ENCODE assay signal across 19 cellular contexts in genomic region chr2:30541680-30542079, GRCh38.
DNase-seq lines count a peak whose midpoint lies in the region; ATAC-seq, FAIRE-seq and TF ChIP-seq lines count a peak whose summit lies in the region.
"Had no signal": no experiment of that assay in that cellular context is flagged by ENCODE, and none has a peak within 500 bp of the region (broad histone marks: within the 10 kb centered on the region; RNA-seq: fewer than 3 reads in every experiment).

No MANE protein-coding gene starts in this region.

- H3K79me2 ChIP-seq in KMS-11 (ENCODE audit: insufficient read depth, low read depth) = no peaks in the 10 kb centered on the region
- H3K79me2 ChIP-seq in GM12878 (ENCODE audit: control insufficient read depth, insufficient read depth, low read length) = no peaks in the 10 kb centered on the region

- FAIRE-seq in GM12878 (lab: Jason Lieb, UNC) = peak; percentile 81
- FAIRE-seq: HTR-8/SVneo had no signal

- peak overlapping the region; percentile 33; the same call in 1 of the 2 replicates for H3K4me2 ChIP-seq in KMS-11
- H3K4me2 ChIP-seq in GM12878 (ENCODE audit: control insufficient read depth, insufficient read depth) = no peak overlapping the region

- WGBS in GM12878 (ENCODE audit: insufficient coverage, insufficient replicate concordance, low lambda C conversion rate, missing lambda C conversion rate) = 100% methylated on average over 1 of the region's 1 CpG
- 93 to 100% methylated on average over 1 of the region's 1 CpG for WGBS in body of pancreas, 2 donors

- intact Hi-C loops in GM12878 (cut with micrococcal nuclease; ENCODE audit: unreplicated experiment) (no loop called here), body of pancreas (cut with DNase I) (no loop called here)

- H3K36me3 ChIP-seq in KMS-11 (ENCODE audit: insufficient read depth) (0 out of 2 replicates have a peak, but pooled peaks cover 5% of the 10 kb centered on the region), GM12878 (ENCODE audit: control insufficient read depth in 2 of 2, insufficient read depth in 2 of 2, low read length in 1 of 2) (no peaks in the 10 kb centered on the region; a peak in 1 of 4 replicates), body of pancreas (replicated peaks in 1 of 2; ENCODE audit: insufficient read depth in 1 of 2, low read depth in 2 of 2) (no peaks in the 10 kb centered on the region)

- H3K4me1 ChIP-seq in KMS-11 (ENCODE audit: low read depth, poor library complexity, severe bottlenecking) = peaks cover 21% of the 10 kb centered on the region
- no peaks in the 10 kb centered on the region for H3K4me1 ChIP-seq in GM12878 (ENCODE audit: control insufficient read depth, insufficient read depth, low read length)
- no peaks in the 10 kb centered on the region for H3K4me1 ChIP-seq in body of pancreas

- no peaks in the 10 kb centered on the region for H3K27me3 ChIP-seq in KMS-11 (ENCODE audit: insufficient read depth, low read depth)
- H3K27me3 ChIP-seq in GM12878 (replicated peaks in 1 of 2; ENCODE audit: control insufficient read depth in 2 of 2, insufficient read depth in 2 of 2, low read length in 1 of 2) = no peaks in the 10 kb centered on the region
- no peaks in the 10 kb centered on the region for H3K27me3 ChIP-seq in body of pancreas

- no TSS peak for BruUV-seq in GM12878 (replicated peaks; lab: Mats Ljungman, UMichigan)

- in situ Hi-C loops in GM12878 (cut with MboI) = no loop called here

- TF ChIP-seq RAD21 in GM12878 (IDR thresholded peaks at IDR 0.05; ENCODE audit: insufficient read depth, low read depth, low read length) = no peak

- no peak overlapping the region for H3K4me3 Mint-ChIP-seq in activated naive CD4-positive, alpha-beta T cell treated with anti-CD3 and anti-CD28 coated beads, Interleukin-2, amount 50 U/mL, for 24 hours
- no peak overlapping the region for H3K4me3 Mint-ChIP-seq in nephron progenitor cell
- H3K4me3 Mint-ChIP-seq: IgD-negative memory B cell had no signal

- no peak for TF ChIP-seq EP300 in GM12878 (IDR thresholded peaks at IDR 0.05; ENCODE audit: borderline replicate concordance in 1 of 2, control insufficient read depth in 1 of 2, low read depth in 2 of 2, low read length in 2 of 2)

- H4K20me1 ChIP-seq in KMS-11 (ENCODE audit: insufficient read depth) = no peaks in the 10 kb centered on the region
- H4K20me1 ChIP-seq in GM12878 (ENCODE audit: control insufficient read depth, insufficient read depth) = no peaks in the 10 kb centered on the region

- POLR2A ChIA-PET in GM12878 (lab: Charles Lee) = interaction anchor here (0.6 to 0.8 kb wide), 2 partner anchors 58 to 191 kb away, joined by 3 read pairs; no protein-coding TSS in a partner anchor

- SMC1A ChIA-PET in GM12878 (lab: Charles Lee; ENCODE audit: uncharacterized antibody, unreplicated experiment) = interaction anchor here (1.0 to 1.7 kb wide), 3 partner anchors 19 to 35 kb away, joined by 3 to 5 read pairs (median 4); no protein-coding TSS in a partner anchor

- RAD21 ChIA-PET in GM12878 (lab: Charles Lee; ENCODE audit: unreplicated experiment) = interaction anchor here (1.2 kb wide), 1 partner anchor 38 kb away, joined by 3 read pairs; no protein-coding TSS in a partner anchor

- H3K27me3 Mint-ChIP-seq in activated naive CD4-positive, alpha-beta T cell treated with anti-CD3 and anti-CD28 coated beads, Interleukin-2, amount 50 U/mL, for 24 hours = no peaks in the 10 kb centered on the region
- no peaks in the 10 kb centered on the region for H3K27me3 Mint-ChIP-seq in nephron progenitor cell (ENCODE audit: low read depth, poor library complexity)
- H3K27me3 Mint-ChIP-seq: IgD-negative memory B cell had no signal

- CTCF ChIA-PET in GM12878 (lab: Yijun Ruan, JAX) = interaction anchor here (0.8 to 1.5 kb wide), 3 partner anchors 11 to 377 kb away, joined by 3 read pairs; no protein-coding TSS in a partner anchor

- no peak for TF ChIP-seq CTCF in KMS-11 (conservative IDR thresholded peaks at IDR 0.05; ENCODE audit: low read depth, low read length)
- no peak for TF ChIP-seq CTCF in GM12878 (IDR thresholded peaks at IDR 0.05 in 2 of 3, conservative IDR thresholded peaks at IDR 0.05 in 1 of 3; ENCODE audit: control insufficient read depth in 2 of 3, extremely low read depth in 1 of 3, insufficient read depth in 1 of 3, low read depth in 3 of 3, low read length in 3 of 3)
- TF ChIP-seq CTCF in nephron progenitor cell (IDR thresholded peaks at IDR 0.05) = no peak
- no peak for TF ChIP-seq CTCF in body of pancreas (IDR thresholded peaks at IDR 0.05)

- peak overlapping the region; percentile 25 for H3K27ac Mint-ChIP-seq in activated naive CD4-positive, alpha-beta T cell treated with anti-CD3 and anti-CD28 coated beads, Interleukin-2, amount 50 U/mL, for 24 hours
- H3K27ac Mint-ChIP-seq in activated naive CD4-positive, alpha-beta T cell treated with anti-CD3 and anti-CD28 coated beads, Interleukin-2, amount 50 U/mL, for 72 hours = no peak overlapping the region
- H3K27ac Mint-ChIP-seq in nephron progenitor cell = no peak overlapping the region
- H3K27ac Mint-ChIP-seq: IgD-negative memory B cell had no signal

- no peak for TF ChIP-seq POLR2A in GM12878 (IDR thresholded peaks at IDR 0.05; ENCODE audit: low read depth, low read length)
- TF ChIP-seq POLR2A in body of pancreas (IDR thresholded peaks at IDR 0.05) = no peak

- H2AFZ ChIP-seq in KMS-11 (ENCODE audit: low read depth) = no peak overlapping the region
- no peak overlapping the region for H2AFZ ChIP-seq in GM12878 (ENCODE audit: control insufficient read depth, low read depth, low read length)

- DNase-seq in activated naive CD4-positive, alpha-beta T cell treated with anti-CD3 and anti-CD28 coated beads, Interleukin-2, amount 50 U/mL, for 72 hours (ENCODE audit: low spot score in 2 of 2) = no peak
- no peak for DNase-seq in GM12878 (ENCODE audit: low read depth, low spot score)
- no peak for DNase-seq in GM03348 (ENCODE audit: low spot score)
- DNase-seq in DMS114 treated with DMSO at 0.1 percent for 48 hours (lab: John Stamatoyannopoulos, UW; ENCODE audit: unreplicated experiment) = no peak
- DNase-seq in nephron progenitor cell = no peak
- no peak for DNase-seq in body of pancreas
- DNase-seq: C1 segment of cervical spinal cord, GF-D8, NCI-H1092, NCI-H524, Right ventricle myocardium superior had no signal

- no peak for ATAC-seq in activated naive CD4-positive, alpha-beta T cell treated with anti-CD3 and anti-CD28 coated beads, Interleukin-2, amount 50 U/mL, for 72 hours
- ATAC-seq in GM12878 (peak; percentile 57; the same call in 2 of the 3 replicates), body of pancreas (no peak)
- ATAC-seq: HCT116, Panc1 had no signal

- peaks cover 33% of the 10 kb centered on the region for H3K4me1 Mint-ChIP-seq in activated naive CD4-positive, alpha-beta T cell treated with anti-CD3 and anti-CD28 coated beads, Interleukin-2, amount 50 U/mL, for 24 hours
- peaks cover 8% of the 10 kb centered on the region for H3K4me1 Mint-ChIP-seq in nephron progenitor cell

- H3K36me3 Mint-ChIP-seq in activated naive CD4-positive, alpha-beta T cell treated with anti-CD3 and anti-CD28 coated beads, Interleukin-2, amount 50 U/mL, for 24 hours = peaks cover 27% of the 10 kb centered on the region
- H3K36me3 Mint-ChIP-seq in activated naive CD4-positive, alpha-beta T cell treated with anti-CD3 and anti-CD28 coated beads, Interleukin-2, amount 50 U/mL, for 72 hours = peaks cover 8 to 20% of the 10 kb centered on the region in 2 donors
- H3K36me3 Mint-ChIP-seq in nephron progenitor cell (ENCODE audit: low read depth) = peaks cover 70% of the 10 kb centered on the region

- peaks cover 1% of the 10 kb centered on the region for H3K9me3 Mint-ChIP-seq in activated naive CD4-positive, alpha-beta T cell treated with anti-CD3 and anti-CD28 coated beads, Interleukin-2, amount 50 U/mL, for 24 hours
- peaks cover 1% of the 10 kb centered on the region in 2 donors for H3K9me3 Mint-ChIP-seq in activated naive CD4-positive, alpha-beta T cell treated with anti-CD3 and anti-CD28 coated beads, Interleukin-2, amount 50 U/mL, for 72 hours
- peaks cover 32% of the 10 kb centered on the region for H3K9me3 Mint-ChIP-seq in nephron progenitor cell

- H3K4me3 ChIP-seq in KMS-11 (IDR thresholded peaks at IDR 0.05; ENCODE audit: insufficient read depth, low read depth, low read length) = no peak overlapping the region
- no peak overlapping the region for H3K4me3 ChIP-seq in GM12878
- H3K4me3 ChIP-seq in body of pancreas = no peak overlapping the region
- H3K4me3 ChIP-seq: SK-N-MC had no signal

- no peak overlapping the region for H3K27ac ChIP-seq in KMS-11
- no peak overlapping the region for H3K27ac ChIP-seq in GM12878 (ENCODE audit: control insufficient read depth, insufficient read depth)
- no peak overlapping the region for H3K27ac ChIP-seq in body of pancreas
- H3K27ac ChIP-seq: HL-60, SK-N-MC had no signal

- H3K9ac ChIP-seq in KMS-11 (no peak overlapping the region), GM12878 (ENCODE audit: control insufficient read depth, insufficient read depth, low read length) (no peak overlapping the region)

- peaks cover 2% of the 10 kb centered on the region; the same call in 2 of the 3 replicates for H3K9me3 ChIP-seq in GM12878 (replicated peaks; ENCODE audit: control insufficient read depth, insufficient read depth, low read length)
- no peaks in the 10 kb centered on the region for H3K9me3 ChIP-seq in body of pancreas

TF ChIP-seq in GM12878, 131 proteins besides CTCF, POLR2A, EP300 and RAD21:
- TF ChIP-seq IKZF2 (IDR thresholded peaks at IDR 0.05) (peak in 1 of 2 experiments; percentile 18; a peak in 1 of 4 replicates), CHD4 (IDR thresholded peaks at IDR 0.05) (no peak), TCF7 (IDR thresholded peaks at IDR 0.05; ENCODE audit: borderline replicate concordance) (peak; percentile 62; the same call in 1 of the 2 replicates), STAT3 (IDR thresholded peaks at IDR 0.05; ENCODE audit: low read depth, low read length) (no peak), ZNF217 (IDR thresholded peaks at IDR 0.05) (0 out of 2 replicates have a peak, but pooled peaks have one; percentile 56), CREM (IDR thresholded peaks at IDR 0.05; ENCODE audit: low read depth) (no peak), EGR1 (IDR thresholded peaks at IDR 0.05; ENCODE audit: borderline replicate concordance in 1 of 2, low read depth in 2 of 2, low read length in 2 of 2) (no peak), RUNX3 (IDR thresholded peaks at IDR 0.05; ENCODE audit: low read length) (peak; percentile 77), NR2F1 (conservative IDR thresholded peaks at IDR 0.05) (no peak), CBX5 (IDR thresholded peaks at IDR 0.05; ENCODE audit: low read depth) (0 out of 2 replicates have a peak, but pooled peaks have one; percentile 34), RAD51 (IDR thresholded peaks at IDR 0.05) (no peak)
